25 cellular contexts compared by ENCODE assay signal in the genomic region with DNA sequence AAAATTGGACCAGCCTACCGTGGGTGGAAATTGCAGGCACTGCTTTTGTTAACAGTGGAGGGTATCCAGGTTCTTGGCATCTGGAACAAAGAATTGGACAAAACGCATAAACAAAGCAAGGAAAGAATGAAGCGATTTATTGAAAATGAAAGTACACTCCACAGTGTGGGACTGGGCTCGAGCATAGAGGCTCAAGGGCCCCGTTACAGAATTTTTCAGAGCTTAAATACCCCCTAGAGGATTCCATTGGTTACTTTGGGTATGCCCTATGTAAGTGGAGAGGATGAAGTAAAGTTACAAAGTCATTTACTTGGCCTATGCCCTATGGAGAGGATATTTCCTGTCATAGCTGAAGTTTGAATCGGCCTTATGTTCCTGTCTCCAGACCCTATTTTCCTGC.
"Had no signal": no experiment of that assay in that cellular context is flagged by ENCODE, and none has a peak within 500 bp of the region (broad histone marks: within the 10 kb centered on the region; RNA-seq: fewer than 3 reads in every experiment).

No MANE protein-coding gene starts in this region.

- ATAC-seq: psoas muscle; right cardiac atrium; right lobe of liver; stimulated activated effector memory CD8-positive, alpha-beta T cell treated with anti-CD3 and anti-CD28 coated beads, Interleukin-12 subunit alpha, Interleukin-12 subunit beta, amount 100 ng/mL, for 72 hours; stimulated activated naive B cell treated with anti-CD40 and anti-IgM and Interleukin-4, amounts not matched to agents 10 μg/mL and 1 μg/mL and 100 μg/mL, for 72 hours had no signal

- H3K27me3 ChIP-seq: neural progenitor cell, ovary, right lobe of liver, sigmoid colon, stomach, thyroid gland, tibial nerve, upper lobe of left lung, vagina had no signal

- H3K79me2 ChIP-seq: parathyroid adenoma had no signal

- H3K4me3 ChIP-seq: neural progenitor cell, ovary, psoas muscle, right lobe of liver, sigmoid colon, stomach, thoracic aorta, thyroid gland, tibial nerve, upper lobe of left lung, vagina had no signal

- H3K9ac ChIP-seq: neural progenitor cell, parathyroid adenoma had no signal

- H2AFZ ChIP-seq: neural progenitor cell, parathyroid adenoma had no signal

- FAIRE-seq: small intestine, urothelium cell line had no signal

- H3K4me2 ChIP-seq: neural progenitor cell had no signal

- H3K36me3 ChIP-seq: neural progenitor cell, ovary, right lobe of liver, sigmoid colon, stomach, thoracic aorta, thyroid gland, tibial nerve, upper lobe of left lung, vagina had no signal

- H3K27ac ChIP-seq: neural progenitor cell, ovary, parathyroid adenoma, psoas muscle, right lobe of liver, sigmoid colon, stomach, thoracic aorta, thyroid gland, upper lobe of left lung, vagina had no signal

- DNase-seq: occipital lobe; ovary; posterior cingulate gyrus; psoas muscle; right cardiac atrium; right lobe of liver; sigmoid colon; small intestine; stimulated activated CD4-positive, alpha-beta T cell treated with anti-CD3 and anti-CD28 coated beads, Interleukin-15, amount 100 ng/mL, for 24 hours; stimulated activated CD4-positive, alpha-beta T cell treated with anti-CD3 and anti-CD28 coated beads, Interleukin-2, amount 100 ng/mL, for 24 hours; stimulated activated CD4-positive, alpha-beta T cell treated with anti-CD3 and anti-CD28 coated beads, Interleukin-2, amount 100 ng/mL, for 48 hours; stimulated activated CD4-positive, alpha-beta T cell treated with anti-CD3 and anti-CD28 coated beads, Interleukin-4, amount 100 ng/mL, for 24 hours; stimulated activated naive B cell treated with anti-CD40 and anti-IgM and Interleukin-4, amounts not matched to agents 10 μg/mL and 1 μg/mL and 100 μg/mL, for 72 hours; stimulated activated naive CD4-positive, alpha-beta T cell treated with Interleukin-2 at 50 U/mL for 16 hours; stomach; thyroid gland; trophoblast cell; upper lobe of left lung had no signal

- H3K4me1 ChIP-seq: neural progenitor cell, parathyroid adenoma, psoas muscle, right lobe of liver, sigmoid colon, stomach, thyroid gland, tibial nerve, upper lobe of left lung, vagina had no signal

- H3K9me3 ChIP-seq: ovary, psoas muscle, right lobe of liver, sigmoid colon, stomach, thoracic aorta, thyroid gland, tibial nerve, upper lobe of left lung, vagina had no signal
